ENCODE assay signal across 19 cellular contexts in the genomic region with DNA sequence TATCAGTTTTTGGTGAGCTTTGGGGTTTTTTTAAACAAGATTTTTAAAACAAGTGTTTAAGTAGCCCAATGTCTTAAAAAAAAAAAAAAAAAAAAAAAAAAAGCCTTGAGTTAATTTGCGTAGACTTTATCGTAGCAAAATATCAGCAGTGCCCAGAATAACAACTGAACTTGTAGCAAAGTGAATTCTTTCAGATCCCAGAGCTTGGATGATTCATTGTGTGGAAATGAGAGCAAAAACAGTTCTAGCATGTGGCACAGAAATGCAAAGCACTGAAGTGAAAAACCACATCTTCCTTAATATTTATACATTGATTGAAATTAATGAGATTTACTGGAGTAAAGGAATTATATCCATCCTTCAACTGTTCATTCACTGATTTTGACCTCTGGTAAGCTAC.
DNase-seq lines count a peak whose midpoint lies in the region; ATAC-seq, FAIRE-seq and TF ChIP-seq lines count a peak whose summit lies in the region.
"Had no signal": no experiment of that assay in that cellular context is flagged by ENCODE, and none has a peak within 500 bp of the region (broad histone marks: within the 10 kb centered on the region; RNA-seq: fewer than 3 reads in every experiment).

No MANE protein-coding gene starts in this region.

- in situ Hi-C loops in GM23248 (cut with MboI): no loop called here

- no peaks in the 10 kb centered on the region for H3K27me3 Mint-ChIP-seq in astrocyte (ENCODE audit: low read depth, unreplicated experiment)
- H3K27me3 Mint-ChIP-seq: activated CD4-positive, alpha-beta memory T cell treated with anti-CD3 and anti-CD28 coated beads, Interleukin-2, amount 10 ng/mL, durations not matched to agents 7 days and 5 days; natural killer cell treated with Interleukin-12 subunit alpha and Interleukin-12 subunit beta and Interleukin-15 and Interleukin-18, amount 100 ng/mL, for 72 hours had no signal

- TF ChIP-seq POLR2A in GM12891 (IDR thresholded peaks at IDR 0.05; ENCODE audit: low read depth, low read length): no peak

- no peaks in the 10 kb centered on the region for H3K9me3 ChIP-seq in GM23248 (ENCODE audit: low read depth)
- no peaks in the 10 kb centered on the region for H3K9me3 ChIP-seq in astrocyte (ENCODE audit: insufficient read depth, low read depth, low read length)
- H3K9me3 ChIP-seq: body of pancreas, right atrium auricular region had no signal

- H3K9me2 ChIP-seq in GM23248 (ENCODE audit: insufficient read depth): no peaks in the 10 kb centered on the region; the same call in 1 of the 2 replicates

- H3K4me1 ChIP-seq in GM23248 (ENCODE audit: insufficient read depth) (peaks cover 8% of the 10 kb centered on the region), astrocyte (ENCODE audit: insufficient read depth, low read length) (peaks cover 21% of the 10 kb centered on the region)
- H3K4me1 ChIP-seq: body of pancreas, right atrium auricular region had no signal

- H3K36me3 ChIP-seq in GM23248 (ENCODE audit: low read depth) (no peaks in the 10 kb centered on the region), astrocyte (ENCODE audit: insufficient read depth, low read length) (no peaks in the 10 kb centered on the region)
- H3K36me3 ChIP-seq: right atrium auricular region had no signal

- H3K9me3 Mint-ChIP-seq in astrocyte (ENCODE audit: unreplicated experiment): no peaks in the 10 kb centered on the region
- H3K9me3 Mint-ChIP-seq: activated CD4-positive, alpha-beta memory T cell treated with anti-CD3 and anti-CD28 coated beads, Interleukin-2, amount 10 ng/mL, durations not matched to agents 7 days and 5 days; endodermal cell; natural killer cell treated with Interleukin-12 subunit alpha and Interleukin-12 subunit beta and Interleukin-15 and Interleukin-18, amount 100 ng/mL, for 72 hours had no signal

- DNase-seq in GM23248: peak; percentile 80
- DNase-seq in astrocyte (ENCODE audit: low read depth): peak; percentile 97
- DNase-seq in fibroblast of the conjunctiva (ENCODE audit: low read depth): peak; percentile 69
- DNase-seq in smooth muscle cell of the brain vasculature (ENCODE audit: low read depth, low spot score): peak; percentile 71
- no peak for DNase-seq in activated CD4-positive, alpha-beta T cell treated with anti-CD3 and anti-CD28 coated beads for 4 hours
- no peak for DNase-seq in GM12891 (ENCODE audit: insufficient read length, low spot score)
- no peak for DNase-seq in NCI-H1048 (lab: John Stamatoyannopoulos, UW)
- DNase-seq: activated CD4-positive, alpha-beta memory T cell treated with anti-CD3 and anti-CD28 coated beads, Interleukin-2, amount 10 ng/mL, durations not matched to agents 7 days and 5 days; body of pancreas; endodermal cell; MV-4-11; NCI-H2107; NCI-H82; Right ventricle myocardium superior; stimulated activated naive CD4-positive, alpha-beta T cell treated with Interleukin-2 at 50 U/mL for 16 hours had no signal

- H3K4me3 ChIP-seq in GM23248 (no peak overlapping the region; the same call in 1 of the 2 replicates), astrocyte (ENCODE audit: insufficient read depth, low read depth, low read length) (peak overlapping the region; percentile 44)
- H3K4me3 ChIP-seq: body of pancreas, hepatocyte, right atrium auricular region had no signal

- no peak overlapping the region for H3K4me3 Mint-ChIP-seq in astrocyte (ENCODE audit: unreplicated experiment)
- H3K4me3 Mint-ChIP-seq: activated CD4-positive, alpha-beta memory T cell treated with anti-CD3 and anti-CD28 coated beads, Interleukin-2, amount 10 ng/mL, durations not matched to agents 7 days and 5 days; endodermal cell; natural killer cell treated with Interleukin-12 subunit alpha and Interleukin-12 subunit beta and Interleukin-15 and Interleukin-18, amount 100 ng/mL, for 72 hours had no signal

- WGBS in GM23248 (ENCODE audit: low coverage in 1 of 2, low lambda C conversion rate in 2 of 2, missing lambda C conversion rate in 2 of 2), 2 experiments: 35 to 40% methylated on average over 2 of the region's 2 CpGs

- ATAC-seq in GM19328 (IDR thresholded peaks at IDR 0.05; ENCODE audit: unreplicated experiment): no peak
- ATAC-seq: body of pancreas; natural killer cell treated with Interleukin-12 subunit alpha and Interleukin-12 subunit beta and Interleukin-15 and Interleukin-18, amount 100 ng/mL, for 72 hours had no signal

- H3K79me2 ChIP-seq in GM23248 (ENCODE audit: insufficient read depth) (no peaks in the 10 kb centered on the region), astrocyte (ENCODE audit: insufficient read depth, low read length) (no peaks in the 10 kb centered on the region)
- H3K79me2 ChIP-seq: hepatocyte had no signal

- peak overlapping the region; percentile 37 for H3K4me2 ChIP-seq in GM23248 (ENCODE audit: unreplicated experiment)
- H3K4me2 ChIP-seq in astrocyte (ENCODE audit: low read length): peak overlapping the region; percentile 79
- H3K4me2 ChIP-seq: hepatocyte had no signal

- H3K9ac ChIP-seq in GM23248 (no peak overlapping the region), astrocyte (ENCODE audit: low read length) (peak overlapping the region; percentile 51)

- no peaks in the 10 kb centered on the region for H4K20me1 ChIP-seq in GM23248 (ENCODE audit: insufficient read depth)
- no peaks in the 10 kb centered on the region for H4K20me1 ChIP-seq in astrocyte (ENCODE audit: insufficient read depth, low read length)

- no peak overlapping the region for H2AFZ ChIP-seq in GM23248
- no peak overlapping the region for H2AFZ ChIP-seq in astrocyte (ENCODE audit: low read depth, low read length)
- H2AFZ ChIP-seq: hepatocyte had no signal

- H3K4me1 Mint-ChIP-seq in astrocyte (ENCODE audit: low read depth, unreplicated experiment): peaks cover 16% of the 10 kb centered on the region
- H3K4me1 Mint-ChIP-seq: activated CD4-positive, alpha-beta memory T cell treated with anti-CD3 and anti-CD28 coated beads, Interleukin-2, amount 10 ng/mL, durations not matched to agents 7 days and 5 days; endodermal cell had no signal

- peak overlapping the region; percentile 85 for H3K27ac Mint-ChIP-seq in astrocyte (ENCODE audit: unreplicated experiment)
- H3K27ac Mint-ChIP-seq: activated CD4-positive, alpha-beta memory T cell treated with anti-CD3 and anti-CD28 coated beads, Interleukin-2, amount 10 ng/mL, durations not matched to agents 7 days and 5 days; endodermal cell; natural killer cell treated with Interleukin-12 subunit alpha and Interleukin-12 subunit beta and Interleukin-15 and Interleukin-18, amount 100 ng/mL, for 72 hours had no signal

- no peaks in the 10 kb centered on the region for H3K36me3 Mint-ChIP-seq in astrocyte (ENCODE audit: low read depth, unreplicated experiment)
- H3K36me3 Mint-ChIP-seq: natural killer cell treated with Interleukin-12 subunit alpha and Interleukin-12 subunit beta and Interleukin-15 and Interleukin-18, amount 100 ng/mL, for 72 hours had no signal

- FAIRE-seq in astrocyte (lab: Jason Lieb, UNC) (peak; percentile 92), GM12891 (lab: Jason Lieb, UNC) (no peak)

- TF ChIP-seq CTCF in astrocyte (IDR thresholded peaks at IDR 0.05; ENCODE audit: insufficient read depth, low read depth, low read length): no peak

- H3K27ac ChIP-seq in GM23248: no peak overlapping the region
- H3K27ac ChIP-seq in astrocyte (ENCODE audit: low read depth, low read length): peak overlapping the region; percentile 88
- H3K27ac ChIP-seq: body of pancreas, hepatocyte, right atrium auricular region had no signal

- H3K27me3 ChIP-seq in GM23248 (replicated peaks; ENCODE audit: insufficient read depth): no peaks in the 10 kb centered on the region
- H3K27me3 ChIP-seq in astrocyte (ENCODE audit: insufficient read depth, low read length): no peaks in the 10 kb centered on the region
- H3K27me3 ChIP-seq: body of pancreas, hepatocyte, right atrium auricular region had no signal

- H3F3A ChIP-seq in GM23248 (ENCODE audit: insufficient read depth): peaks cover 16% of the 10 kb centered on the region

TF ChIP-seq in GM12891, 5 proteins besides CTCF, POLR2A, EP300 and RAD21:
- no peak for TF ChIP-seq POU2F2 (IDR thresholded peaks at IDR 0.05; ENCODE audit: low read depth, low read length)
- no peak for TF ChIP-seq SPI1 (IDR thresholded peaks at IDR 0.05; ENCODE audit: low read depth, low read length)
- no peak for TF ChIP-seq POLR2AphosphoS5 (IDR thresholded peaks at IDR 0.05; ENCODE audit: low read depth, low read length)
- TF ChIP-seq TAF1 (IDR thresholded peaks at IDR 0.05; ENCODE audit: low read depth, low read length): no peak
- no peak for TF ChIP-seq PAX5 (IDR thresholded peaks at IDR 0.05; ENCODE audit: insufficient read depth, low read length, severe bottlenecking)

Comparison
In these comparisons a context has a peak if more than half of its experiments do, and no peak if none do; other contexts are left out.
1. DNase-seq: peak in GM23248 (single experiment), astrocyte (single experiment), fibroblast of the conjunctiva (single experiment) and smooth muscle cell of the brain vasculature (single experiment); none in activated CD4-positive, alpha-beta T cell treated with anti-CD3 and anti-CD28 coated beads for 4 hours (0 of 2), GM12891 (single experiment) and NCI-H1048 (single experiment).